ENCODE assay signal across 9 cellular contexts in the genomic region with DNA sequence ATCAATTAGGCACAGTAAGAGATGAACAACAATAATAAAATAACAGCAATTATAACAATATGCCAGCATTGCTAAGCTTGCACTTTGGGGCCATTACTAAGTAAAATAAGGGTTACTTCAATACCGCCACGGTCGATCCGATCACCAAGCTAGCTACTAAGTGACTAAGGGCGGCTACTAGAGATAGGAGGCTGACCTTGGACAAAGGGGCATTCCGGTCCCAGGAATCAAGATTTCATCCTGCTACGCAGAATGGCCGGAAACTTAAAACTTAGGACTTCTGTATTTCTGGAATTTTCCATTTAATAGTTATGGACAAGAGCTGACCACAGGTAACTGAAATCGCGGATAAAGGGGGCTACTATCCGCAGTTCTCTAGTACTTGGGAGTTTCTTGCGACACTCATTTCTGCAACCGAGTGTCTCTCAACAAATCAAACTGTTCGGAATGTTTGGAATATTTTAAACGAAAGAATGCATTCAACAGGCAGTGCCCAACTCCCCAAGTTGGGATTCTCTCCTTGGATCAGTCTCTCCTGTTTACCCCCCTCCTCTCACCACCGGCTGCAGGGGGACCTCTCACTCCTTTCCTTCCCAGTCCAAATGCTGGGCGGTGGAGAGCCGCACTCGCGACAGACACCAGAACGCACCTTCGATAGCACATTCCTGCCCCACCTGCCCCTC. TPM values are rescaled to one million over a fixed set of nuclear protein-coding genes. Genes with fewer than 3 reads are reported as not detected.
DNase-seq lines count a peak whose midpoint lies in the region; ATAC-seq, FAIRE-seq and TF ChIP-seq lines count a peak whose summit lies in the region.
"Had no signal": no experiment of that assay in that cellular context is flagged by ENCODE, and none has a peak within 500 bp of the region (broad histone marks: within the 10 kb centered on the region; RNA-seq: fewer than 3 reads in every experiment).

No MANE protein-coding gene starts in this region.

- ATAC-seq in K562 (peak; percentile 63), HG03280 (IDR thresholded peaks at IDR 0.05; ENCODE audit: unreplicated experiment) (no peak)

- no peaks in the 10 kb centered on the region for H3K9me3 ChIP-seq in HUES64 (ENCODE audit: insufficient read depth, low read depth, low read length)
- no peaks in the 10 kb centered on the region for H3K9me3 ChIP-seq in K562 (replicated peaks; ENCODE audit: control insufficient read depth, insufficient read depth, low read depth, low read length)
- H3K9me3 ChIP-seq in subcutaneous abdominal adipose tissue (ENCODE audit: control insufficient read depth in 5 of 5, low read length in 5 of 5) = no peaks in the 10 kb centered on the region

- CTCF ChIA-PET in K562 (lab: Yijun Ruan, JAX; ENCODE audit: low intra/inter-chr PET ratio) = no interaction called here

- BruUV-seq in K562 (replicated peaks; lab: Mats Ljungman, UMichigan) = TSS peak; percentile 48

- DNase-seq in AG08395 (ENCODE audit: low spot score) (peak; percentile 13), K562 (ENCODE audit: extremely low read depth in 1 of 4, low spot score in 3 of 4) (peak in 2 of 4 experiments; percentile 28 to 40), kidney epithelial cell (ENCODE audit: low read depth) (no peak), COLO829 (ENCODE audit: low spot score) (no peak), KBM-7 (no peak)

- intact Hi-C loops in K562 (cut with micrococcal nuclease) = no loop called here

- H3K36me3 ChIP-seq in HUES64 (ENCODE audit: insufficient read depth, low read length) = no peaks in the 10 kb centered on the region
- no peaks in the 10 kb centered on the region for H3K36me3 ChIP-seq in K562 (ENCODE audit: control insufficient read depth, insufficient read depth, low read length)
- no peaks in the 10 kb centered on the region for H3K36me3 ChIP-seq in kidney epithelial cell (ENCODE audit: control insufficient read depth, insufficient read depth, low read length)
- no peaks in the 10 kb centered on the region for H3K36me3 ChIP-seq in subcutaneous abdominal adipose tissue (ENCODE audit: control insufficient read depth in 5 of 5, insufficient read depth in 5 of 5, low read length in 5 of 5)

- H3K79me2 ChIP-seq in K562 (ENCODE audit: control insufficient read depth, insufficient read depth, low read length) = no peaks in the 10 kb centered on the region

- TF ChIP-seq CTCF in K562 (IDR thresholded peaks at IDR 0.05 in 2 of 3, conservative IDR thresholded peaks at IDR 0.05 in 1 of 3; ENCODE audit: insufficient read depth in 2 of 3, low read depth in 1 of 3, low read length in 3 of 3) = no peak
- TF ChIP-seq CTCF in kidney epithelial cell (IDR thresholded peaks at IDR 0.05; ENCODE audit: insufficient read depth, low read length, poor library complexity, severe bottlenecking) = no peak

- peak overlapping the region; percentile 91 for H3K4me2 ChIP-seq in K562 (ENCODE audit: insufficient read depth, low read length)

- WGBS in HUES64 = 41% methylated on average over 22 of the region's 22 CpGs
- 7% methylated on average over 20 of the region's 22 CpGs for WGBS in K562 (ENCODE audit: insufficient coverage, low coverage, missing lambda C conversion rate)

- H3K4me3 ChIP-seq in HUES64 (ENCODE audit: low read length) (peak overlapping the region; percentile 74), K562 (peak overlapping the region; percentile 59), kidney epithelial cell (ENCODE audit: low read depth, low read length) (peak overlapping the region; percentile 95), subcutaneous abdominal adipose tissue (ENCODE audit: low read depth in 1 of 5, low read length in 5 of 5) (peak overlapping the region; percentile 89 to 99 (median 97))

- peak overlapping the region; percentile 9; the same call in 1 of the 2 replicates for H3K27ac ChIP-seq in HUES64 (ENCODE audit: low read depth, low read length)
- H3K27ac ChIP-seq in K562 (ENCODE audit: extremely low read depth, low read depth, low read length) = 0 out of 3 replicates have a peak overlapping the region, but pooled peaks have one; percentile 36
- H3K27ac ChIP-seq in subcutaneous abdominal adipose tissue (ENCODE audit: low read depth, low read length) = peak overlapping the region; percentile 71

- peak; percentile 29 for FAIRE-seq in K562 (lab: Jason Lieb, UNC)
- FAIRE-seq: frontal cortex had no signal

- TF ChIP-seq EP300 in K562 (IDR thresholded peaks at IDR 0.05; ENCODE audit: low read length) = no peak

- H3K27me3 ChIP-seq in HUES64 (ENCODE audit: insufficient read depth, low read length) (peaks cover 23% of the 10 kb centered on the region), K562 (ENCODE audit: control insufficient read depth in 2 of 2, insufficient read depth in 2 of 2, low read length in 2 of 2) (no peaks in the 10 kb centered on the region), kidney epithelial cell (ENCODE audit: control insufficient read depth, insufficient read depth, low read length) (no peaks in the 10 kb centered on the region), subcutaneous abdominal adipose tissue (ENCODE audit: control insufficient read depth in 5 of 5, insufficient read depth in 4 of 5, low read length in 5 of 5) (no peaks in the 10 kb centered on the region)

- no peak for TF ChIP-seq RAD21 in K562 (CRISPR knock-in tag; conservative IDR thresholded peaks at IDR 0.05 in 1 of 2, IDR thresholded peaks at IDR 0.05 in 1 of 2)

- no peak for TF ChIP-seq POLR2A in K562 (conservative IDR thresholded peaks at IDR 0.05)

- no peaks in the 10 kb centered on the region for H3K9me1 ChIP-seq in K562 (ENCODE audit: control insufficient read depth, insufficient read depth, low read length)

- in situ Hi-C loops in K562 (cut with MboI) (no loop called here), KBM-7 (cut with MboI; ENCODE audit: low pct_unique_long_range_greater_than_20kb, low sequenced_read_pairs) (no loop called here)

- H4K20me1 ChIP-seq in K562 (replicated peaks; ENCODE audit: control insufficient read depth, insufficient read depth, low read length) = 0 out of 2 replicates have a peak, but pooled peaks cover 5% of the 10 kb centered on the region

- H3K9ac ChIP-seq in HUES64 (ENCODE audit: low read depth, low read length) = peak overlapping the region; percentile 61
- peak overlapping the region; percentile 44 to 98; a peak in 3 of 4 replicates for H3K9ac ChIP-seq in K562 (ENCODE audit: insufficient read depth in 1 of 2, low read depth in 2 of 2, low read length in 2 of 2)
- H3K9ac ChIP-seq in subcutaneous abdominal adipose tissue (ENCODE audit: low read length in 5 of 5) = peak overlapping the region; percentile 82 to 96 (median 92)

- POLR2A ChIA-PET in K562 (lab: Yijun Ruan, JAX) = no interaction called here

- H2AFZ ChIP-seq in K562 (ENCODE audit: low read depth, low read length) = peak overlapping the region; percentile 87

- peaks cover 4% of the 10 kb centered on the region for H3K4me1 ChIP-seq in HUES64 (ENCODE audit: insufficient read depth, low read length)
- H3K4me1 ChIP-seq in K562 (replicated peaks in 1 of 2; ENCODE audit: control insufficient read depth in 2 of 2, insufficient read depth in 2 of 2, low read length in 2 of 2) = peaks cover 6 to 22% of the 10 kb centered on the region in 2 experiments; a peak in 4 of 5 replicates
- peaks cover 2 to 69% (median 45%) of the 10 kb centered on the region in 5 donors for H3K4me1 ChIP-seq in subcutaneous abdominal adipose tissue (ENCODE audit: control insufficient read depth in 5 of 5, insufficient read depth in 5 of 5, low read length in 5 of 5)

RNA-seq across cellular contexts. Expression of a gene that starts 0.6 kb away (rescaled TPM):
- 29.0 TPM for polyA plus RNA-seq in HUES64 (2013, experiment 1 of 2)
- 37.7 TPM for polyA plus RNA-seq in HUES64 (2013, experiment 2 of 2)
- 3.2 and 4.8 TPM in 2 replicates for total RNA-seq in K562 (2011; cell fraction: chromatin; rRNA removed; ENCODE audit: low replicate concordance)
- total RNA-seq in K562 (2011; cell fraction: nucleolus; rRNA removed) = 1.7 and 1.8 TPM in 2 replicates
- total RNA-seq in K562 (2011; cell fraction: nucleoplasm; rRNA removed) = 4.2 and 4.4 TPM in 2 replicates
- total RNA-seq in K562 (2014; rRNA removed) = 2.3 and 2.7 TPM in 2 replicates
- 1.3 and 1.8 TPM in 2 replicates for total RNA-seq in K562 (2014; rRNA removed; fragmentation: Illumina TruSeq; extraction: Trizol)
- total RNA-seq in K562 (2015; rRNA removed; fragmentation: Illumina TruSeq; extraction: Trizol) = 1.3 and 1.6 TPM in 2 replicates
- 8.3 and 8.6 TPM in 2 replicates for total RNA-seq in K562 (2021)
- 2.4 and 5.2 TPM in 2 replicates for polyA plus RNA-seq in K562 (2011; rRNA removed)
- polyA plus RNA-seq in K562 (2011; cell fraction: cytosol; rRNA removed) = 2.8 and 5.6 TPM in 2 replicates
- polyA plus RNA-seq in K562 (2011; cell fraction: nucleus; rRNA removed) = 2.6 and 3.0 TPM in 2 replicates
- polyA plus RNA-seq in K562 (2012) = 9.0 and 17.5 TPM in 2 replicates
- polyA plus RNA-seq in K562 (2014; fragmentation: Illumina TruSeq; extraction: Trizol) = 10.1 and 11.1 TPM in 2 replicates
- polyA plus RNA-seq in K562 (2014; fragmentation: Nextera tagmentation; extraction: Ambion mirVana) = 1 to 10 TPM; 1.1 to 1.4 TPM
- 5.1 and 5.4 TPM in 2 replicates for polyA plus RNA-seq in K562 (2014; rRNA removed)
- polyA minus RNA-seq in K562 (2011; rRNA and poly(A)+ RNA removed) = 4.2 and 5.4 TPM in 2 replicates
- 4.4 and 4.7 TPM in 2 replicates for polyA minus RNA-seq in K562 (2011; cell fraction: cytosol; rRNA and poly(A)+ RNA removed)
- 1.8 and 3.0 TPM in 2 replicates for polyA minus RNA-seq in K562 (2011; cell fraction: nucleus; rRNA and poly(A)+ RNA removed)
- 14.7 and 19.4 TPM in 2 replicates for total RNA-seq in kidney epithelial cell

RNA-seq across cellular contexts. Expression of a gene that starts 44.8 kb away (rescaled TPM):
- 10.9 TPM for polyA plus RNA-seq in HUES64 (2013, experiment 1 of 2)
- 12.7 TPM for polyA plus RNA-seq in HUES64 (2013, experiment 2 of 2)
- total RNA-seq in K562 (2011; cell fraction: chromatin; rRNA removed; ENCODE audit: low replicate concordance) = 7.7 and 8.2 TPM in 2 replicates
- 9.3 and 10.3 TPM in 2 replicates for total RNA-seq in K562 (2011; cell fraction: nucleolus; rRNA removed)
- 9.8 and 13.1 TPM in 2 replicates for total RNA-seq in K562 (2011; cell fraction: nucleoplasm; rRNA removed)
- total RNA-seq in K562 (2014; rRNA removed) = 1.3 and 2.4 TPM in 2 replicates
- total RNA-seq in K562 (2014; rRNA removed; fragmentation: Illumina TruSeq; extraction: Trizol) = 2.2 and 2.6 TPM in 2 replicates
- 1.6 and 2.0 TPM in 2 replicates for total RNA-seq in K562 (2015; rRNA removed; fragmentation: Illumina TruSeq; extraction: Trizol)
- 2.2 and 2.3 TPM in 2 replicates for total RNA-seq in K562 (2021)
- polyA plus RNA-seq in K562 (2011; rRNA removed) = 4.3 and 7.0 TPM in 2 replicates
- polyA plus RNA-seq in K562 (2011; cell fraction: cytosol; rRNA removed) = 2.3 and 5.7 TPM in 2 replicates
- 2.8 and 3.7 TPM in 2 replicates for polyA plus RNA-seq in K562 (2011; cell fraction: nucleus; rRNA removed)
- 1.7 and 1.8 TPM in 2 replicates for polyA plus RNA-seq in K562 (2012)
- 1.9 and 2.0 TPM in 2 replicates for polyA plus RNA-seq in K562 (2014; fragmentation: Illumina TruSeq; extraction: Trizol)
- 1 to 10 TPM in 1 of 2 experiments, under 1 TPM in 1; 1.00 to 2.3 TPM for polyA plus RNA-seq in K562 (2014; fragmentation: Nextera tagmentation; extraction: Ambion mirVana)
- polyA plus RNA-seq in K562 (2014; rRNA removed) = 1.6 and 2.0 TPM in 2 replicates
- polyA minus RNA-seq in K562 (2011; rRNA and poly(A)+ RNA removed) = 12.1 and 18.7 TPM in 2 replicates
- polyA minus RNA-seq in K562 (2011; cell fraction: cytosol; rRNA and poly(A)+ RNA removed) = 4.9 and 6.5 TPM in 2 replicates
- polyA minus RNA-seq in K562 (2011; cell fraction: nucleus; rRNA and poly(A)+ RNA removed) = 4.2 and 12.6 TPM in 2 replicates
- total RNA-seq in kidney epithelial cell = 4.8 and 5.0 TPM in 2 replicates

RNA-seq across cellular contexts. Expression of a gene that starts 47.4 kb away (rescaled TPM):
- not detected for polyA plus RNA-seq in HUES64 (2013, experiment 1 of 2)
- not detected for polyA plus RNA-seq in HUES64 (2013, experiment 2 of 2)
- not detected in 2 replicates for total RNA-seq in K562 (2011; cell fraction: chromatin; rRNA removed; ENCODE audit: low replicate concordance)
- total RNA-seq in K562 (2011; cell fraction: nucleolus; rRNA removed) = not detected in 2 replicates
- total RNA-seq in K562 (2011; cell fraction: nucleoplasm; rRNA removed) = not detected in 2 replicates
- total RNA-seq in K562 (2014; rRNA removed) = not detected in 2 replicates
- total RNA-seq in K562 (2014; rRNA removed; fragmentation: Illumina TruSeq; extraction: Trizol) = not detected in 2 replicates
- not detected in 2 replicates for total RNA-seq in K562 (2015; rRNA removed; fragmentation: Illumina TruSeq; extraction: Trizol)
- not detected in 2 replicates for total RNA-seq in K562 (2021)
- 0.08 TPM in 1 of 2 replicates, not detected in the other for polyA plus RNA-seq in K562 (2011; rRNA removed)
- not detected in 2 replicates for polyA plus RNA-seq in K562 (2011; cell fraction: cytosol; rRNA removed)
- polyA plus RNA-seq in K562 (2011; cell fraction: nucleus; rRNA removed) = not detected in 2 replicates
- 0.86 and 1.0 TPM in 2 replicates for polyA plus RNA-seq in K562 (2012)
- not detected in 2 replicates for polyA plus RNA-seq in K562 (2014; fragmentation: Illumina TruSeq; extraction: Trizol)
- 1 to 10 TPM; 1.0 to 1.1 TPM for polyA plus RNA-seq in K562 (2014; fragmentation: Nextera tagmentation; extraction: Ambion mirVana)
- polyA plus RNA-seq in K562 (2014; rRNA removed) = not detected in 2 replicates
- not detected in 2 replicates for polyA minus RNA-seq in K562 (2011; rRNA and poly(A)+ RNA removed)
- not detected in 2 replicates for polyA minus RNA-seq in K562 (2011; cell fraction: cytosol; rRNA and poly(A)+ RNA removed)
- polyA minus RNA-seq in K562 (2011; cell fraction: nucleus; rRNA and poly(A)+ RNA removed) = not detected in 2 replicates
- total RNA-seq in kidney epithelial cell = not detected in 2 replicates
- total RNA-seq: frontal cortex had no signal

Comparison
In these comparisons a context has a peak if more than half of its experiments do, and no peak if none do; other contexts are left out.
1. H3K27ac ChIP-seq: peak in every context shown above with its lines; median percentile 71 in subcutaneous abdominal adipose tissue; 36 in K562; 9 in HUES64.